15 cellular contexts compared by ENCODE assay signal in the genomic region with DNA sequence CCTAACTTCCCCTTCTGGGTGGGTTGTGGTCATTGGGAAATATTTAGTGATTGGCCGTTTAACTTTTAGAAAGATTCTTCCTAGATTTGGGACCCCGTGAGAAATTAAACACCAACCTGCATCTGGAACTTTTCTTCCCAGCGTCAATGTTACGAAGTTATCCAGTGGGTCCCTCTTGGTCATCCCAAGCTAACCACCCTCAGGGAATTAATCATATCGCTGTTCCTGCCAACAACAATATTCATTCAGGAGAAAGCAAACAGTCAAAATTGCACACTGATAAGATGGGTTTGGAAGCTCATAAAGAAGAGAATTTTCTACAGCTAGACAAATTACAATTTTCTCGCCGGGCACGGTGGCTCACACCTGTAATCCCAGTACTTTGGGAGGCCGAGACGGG.
"Had no signal": no experiment of that assay in that cellular context is flagged by ENCODE, and none has a peak within 500 bp of the region (broad histone marks: within the 10 kb centered on the region; RNA-seq: fewer than 3 reads in every experiment).

No MANE protein-coding gene starts in this region.

- H3K27me3 ChIP-seq: body of pancreas, dorsolateral prefrontal cortex, gastrocnemius medialis, ovary, testis had no signal

- ATAC-seq: body of pancreas, esophagus mucosa, gastrocnemius medialis, left ventricle myocardium superior had no signal

- H3K36me3 ChIP-seq: gastrocnemius medialis, ovary had no signal

- H3K9me3 ChIP-seq: body of pancreas, gastrocnemius medialis, ovary, testis had no signal

- H3K4me1 ChIP-seq: body of pancreas, gastrocnemius medialis, testis had no signal

- H3K4me3 ChIP-seq: body of pancreas, dorsolateral prefrontal cortex, gastrocnemius medialis, ovary, testis had no signal

- H3K27ac ChIP-seq: body of pancreas, dorsolateral prefrontal cortex, gastrocnemius medialis, ovary, testis had no signal

- DNase-seq: activated B cell treated with CpG ODN at 0.5 μM for 24 hours; activated CD4-positive, alpha-beta T cell treated with anti-CD3 and anti-CD28 coated beads, Interleukin-2, amount 10 ng/mL, durations not matched to agents 24 days and 14 days; activated naive CD4-positive, alpha-beta T cell treated with Interleukin-2 at 50 U/mL for 16 hours; activated naive CD8-positive, alpha-beta T cell treated with anti-CD3 and anti-CD28 coated beads, Interleukin-2, amount 50 U/mL, for 24 hours; body of pancreas; dorsolateral prefrontal cortex; gastrocnemius medialis; left ventricle myocardium superior; mesendoderm; nephron progenitor cell; ovary; stimulated activated CD4-positive, alpha-beta T cell treated with anti-CD3 and anti-CD28 coated beads, Interleukin-4, amount 100 ng/mL, for 1 hour; stimulated activated CD8-positive, alpha-beta memory T cell treated with anti-CD3 and anti-CD28 coated beads, Interleukin-4, amount 100 ng/mL, for 48 hours; testis had no signal
